8 cellular contexts compared by ENCODE assay signal in genomic region chr17:78357687-78358537, GRCh38. TPM values are rescaled to one million over a fixed set of nuclear protein-coding genes. Genes with fewer than 3 reads are reported as not detected.
DNase-seq lines count a peak whose midpoint lies in the region; ATAC-seq and TF ChIP-seq lines count a peak whose summit lies in the region.

No MANE protein-coding gene starts in this region.

- H3K4me3 ChIP-seq in CD4-positive, alpha-beta memory T cell (ENCODE audit: low read length in 2 of 2) = peak overlapping the region; percentile 76 to 89
- peak overlapping the region; percentile 47 to 98 (median 74) for H3K4me3 ChIP-seq in esophagus squamous epithelium
- peak overlapping the region; percentile 83 for H3K4me3 ChIP-seq in ovary

- CTCF ChIA-PET in CD4-positive, alpha-beta memory T cell (lab: Charles Lee; ENCODE audit: partially characterized antibody) = interaction anchor here (0.8 to 8.5 kb wide), 7 partner anchors 15 to 107 kb away, joined by 3 to 134 read pairs (median 8); no protein-coding TSS in a partner anchor

- peak overlapping the region; percentile 93 for H3K27ac ChIP-seq in CD4-positive, alpha-beta memory T cell (ENCODE audit: low read depth, low read length)
- H3K27ac ChIP-seq in esophagus squamous epithelium (peak overlapping the region; percentile 81 to 96 (median 94)), ovary (peak overlapping the region in 1 of 2 donors; percentile 9), caudate nucleus (ENCODE audit: low read depth, low read length) (no peak overlapping the region)

- ATAC-seq in HG03469 (IDR thresholded peaks at IDR 0.05; ENCODE audit: unreplicated experiment) (no peak), sciatic nerve (no peak), omental fat pad (ENCODE audit: low FRiP score) (no peak)

- peaks cover 57% of the 10 kb centered on the region for H3K4me1 ChIP-seq in CD4-positive, alpha-beta memory T cell (ENCODE audit: insufficient read depth, low read length)
- peaks cover 37 to 82% (median 61%) of the 10 kb centered on the region in 3 donors for H3K4me1 ChIP-seq in esophagus squamous epithelium
- peaks cover 20% of the 10 kb centered on the region for H3K4me1 ChIP-seq in ovary (ENCODE audit: insufficient read depth)

- intact Hi-C loops in CD4-positive, alpha-beta memory T cell (cut with micrococcal nuclease) = no loop called here
- intact Hi-C loops in esophagus squamous epithelium (cut with DNase I) = no loop called here
- intact Hi-C loops in ovary (cut with DNase I) = loop anchor here in 2 of 4 donors (5.0 kb wide), 1 partner anchor 66 kb away; no protein-coding TSS in a partner anchor
- intact Hi-C loops in sciatic nerve (cut with DNase I) = no loop called here

- TF ChIP-seq POLR2A in esophagus squamous epithelium (IDR thresholded peaks at IDR 0.05) (no peak), ovary (IDR thresholded peaks at IDR 0.05) (no peak)

- no peak for TF ChIP-seq EP300 in ovary (IDR thresholded peaks at IDR 0.05)

- TF ChIP-seq CTCF in esophagus squamous epithelium (IDR thresholded peaks at IDR 0.05) = no peak
- no peak for TF ChIP-seq CTCF in ovary (IDR thresholded peaks at IDR 0.05)
- TF ChIP-seq CTCF in omental fat pad (IDR thresholded peaks at IDR 0.05) = no peak

- H3K27me3 Mint-ChIP-seq in CD4-positive, alpha-beta memory T cell = no peaks in the 10 kb centered on the region

- H3K9me3 ChIP-seq in CD4-positive, alpha-beta memory T cell (ENCODE audit: control insufficient read depth in 1 of 2, low read length in 2 of 2) = no peaks in the 10 kb centered on the region
- no peaks in the 10 kb centered on the region for H3K9me3 ChIP-seq in esophagus squamous epithelium
- no peaks in the 10 kb centered on the region for H3K9me3 ChIP-seq in ovary

- POLR2A ChIA-PET in CD4-positive, alpha-beta memory T cell (lab: Charles Lee; ENCODE audit: partially characterized antibody) = interaction anchor here (0.6 to 4.6 kb wide), 11 partner anchors 22 to 252 kb away, joined by 3 to 62 read pairs (median 5); partner anchors contain the start of gene TMC8

- H3K36me3 Mint-ChIP-seq in CD4-positive, alpha-beta memory T cell = peaks cover 19 to 30% of the 10 kb centered on the region in 2 donors

- 7 to 16% methylated on average over 5 to 13 of the region's 25 CpGs for WGBS in esophagus squamous epithelium, 2 donors
- WGBS in ovary, 3 donors = 76 to 83% (median 80%) methylated on average over 25 of the region's 25 CpGs

- peaks cover 21% of the 10 kb centered on the region for H3K36me3 ChIP-seq in CD4-positive, alpha-beta memory T cell (ENCODE audit: insufficient read depth, low read length)
- peaks cover 3 to 7% (median 6%) of the 10 kb centered on the region in 3 donors for H3K36me3 ChIP-seq in esophagus squamous epithelium
- H3K36me3 ChIP-seq in ovary = no peaks in the 10 kb centered on the region

- no peaks in the 10 kb centered on the region for H3K27me3 ChIP-seq in CD4-positive, alpha-beta memory T cell (ENCODE audit: insufficient read depth, low read length)
- peaks cover 0 to 32% (median 0%) of the 10 kb centered on the region in 4 donors for H3K27me3 ChIP-seq in esophagus squamous epithelium
- no peaks in the 10 kb centered on the region for H3K27me3 ChIP-seq in ovary

- H3K4me3 Mint-ChIP-seq in CD4-positive, alpha-beta memory T cell = peak overlapping the region; percentile 86 to 89 (median 88)

- in situ Hi-C loops in SK-MEL-5 (cut with HindIII; ENCODE audit: low pct_unique_long_range_greater_than_20kb, low sequenced_read_pairs) = no loop called here

- H3K9me3 Mint-ChIP-seq in CD4-positive, alpha-beta memory T cell = peaks cover 0 to 4% (median 0%) of the 10 kb centered on the region in 8 donors

- H3K27ac Mint-ChIP-seq in CD4-positive, alpha-beta memory T cell = peak overlapping the region; percentile 90 to 99 (median 99)

- H3K4me1 Mint-ChIP-seq in CD4-positive, alpha-beta memory T cell = peaks cover 30 to 67% (median 48%) of the 10 kb centered on the region in 4 donors

- no peak for DNase-seq in CD4-positive, alpha-beta memory T cell
- DNase-seq in SK-MEL-5 (ENCODE audit: low read depth, low spot score) (peak; percentile 47), esophagus squamous epithelium (lab: John Stamatoyannopoulos, UW) (no peak), ovary (no peak), caudate nucleus (lab: John Stamatoyannopoulos, UW) (no peak), sciatic nerve (ENCODE audit: low spot score) (no peak), omental fat pad (ENCODE audit: low spot score) (no peak)

RNA-seq across cellular contexts. Expression of gene SOCS3, which starts 2.0 kb away (rescaled TPM):
- 1 to 10 TPM; 7.5 to 8.4 TPM for total RNA-seq in CD4-positive, alpha-beta memory T cell
- polyA plus RNA-seq in CD4-positive, alpha-beta memory T cell = 100 to 1,000 TPM in 1 of 2 donors, 10 to 100 TPM in 1; 60.8 to 220 TPM
- total RNA-seq in SK-MEL-5 (2014; rRNA removed; shearing (Covaris generic)) = 157 and 166 TPM in 2 replicates
- polyA plus RNA-seq in SK-MEL-5 (2015; cell fraction: cytosol; rRNA removed) = 102 and 126 TPM in 2 replicates
- polyA plus RNA-seq in SK-MEL-5 (2015; cell fraction: nucleus; rRNA removed) = 124 and 141 TPM in 2 replicates
- total RNA-seq in esophagus squamous epithelium = 10 to 100 TPM in 3 of 4 donors, 1 to 10 TPM in 1; 6.3 to 23.1 (median 17.1) TPM
- 100 to 1,000 TPM in 2 of 7 donors, 10 to 100 TPM in 5; 14.4 to 284 (median 56.5) TPM for total RNA-seq in ovary
- 10 to 100 TPM; 21.9 to 69.5 TPM for polyA plus RNA-seq in ovary
- total RNA-seq in sciatic nerve = 144 TPM
- 1,000 to 10,000 TPM in 1 of 4 donors, 100 to 1,000 TPM in 3; 186 to 1,117 (median 634) TPM for total RNA-seq in omental fat pad

RNA-seq across cellular contexts. Expression of gene PGS1, which starts 20.5 kb away (rescaled TPM):
- total RNA-seq in CD4-positive, alpha-beta memory T cell = 10 to 100 TPM; 84.4 to 84.8 TPM
- polyA plus RNA-seq in CD4-positive, alpha-beta memory T cell = 10 to 100 TPM; 33.9 to 36.6 TPM
- 41.7 and 43.5 TPM in 2 replicates for total RNA-seq in SK-MEL-5 (2014; rRNA removed; shearing (Covaris generic))
- polyA plus RNA-seq in SK-MEL-5 (2015; cell fraction: cytosol; rRNA removed) = 48.1 and 63.6 TPM in 2 replicates
- polyA plus RNA-seq in SK-MEL-5 (2015; cell fraction: nucleus; rRNA removed) = 282 and 416 TPM in 2 replicates
- total RNA-seq in esophagus squamous epithelium (10 to 100 TPM; 18.6 to 32.4 (median 23.0) TPM), ovary (10 to 100 TPM; 27.2 to 50.2 (median 37.6) TPM), sciatic nerve (59.2 TPM), omental fat pad (10 to 100 TPM; 25.8 to 97.2 (median 70.2) TPM)
- 10 to 100 TPM; 13.5 to 28.7 TPM for polyA plus RNA-seq in ovary
